9 cellular contexts compared by ENCODE assay signal in genomic region chr1:198497326-198498220, GRCh38. TPM values are rescaled to one million over a fixed set of nuclear protein-coding genes. Genes with fewer than 3 reads are reported as not detected.
DNase-seq lines count a peak whose midpoint lies in the region; ATAC-seq and TF ChIP-seq lines count a peak whose summit lies in the region.
"Had no signal": no experiment of that assay in that cellular context is flagged by ENCODE, and none has a peak within 500 bp of the region (broad histone marks: within the 10 kb centered on the region; RNA-seq: fewer than 3 reads in every experiment).

No MANE protein-coding gene starts in this region.

- peaks cover 7% of the 10 kb centered on the region for H3K4me1 Mint-ChIP-seq in GM23338

- POLR2A ChIA-PET in HEK293T (lab: Yijun Ruan, JAX) = no interaction called here

- H3K36me3 ChIP-seq in ACC112 (ENCODE audit: insufficient read depth, low read length) (no peaks in the 10 kb centered on the region), GM23338 (ENCODE audit: insufficient read depth) (no peaks in the 10 kb centered on the region)

- H4K20me1 ChIP-seq in GM23338 (replicated peaks; ENCODE audit: insufficient read depth) = no peaks in the 10 kb centered on the region

- no peaks in the 10 kb centered on the region for H3K27me3 Mint-ChIP-seq in GM23338 (ENCODE audit: insufficient read depth, low read depth, poor library complexity)
- H3K27me3 Mint-ChIP-seq: naive thymus-derived CD8-positive, alpha-beta T cell had no signal

- no peak for TF ChIP-seq CTCF in GM23338 (conservative IDR thresholded peaks at IDR 0.05; ENCODE audit: low read depth in 2 of 2)

- ATAC-seq in GM23338 (no peak), HG02798 (IDR thresholded peaks at IDR 0.05; ENCODE audit: poor library complexity, unreplicated experiment) (no peak)
- ATAC-seq: naive thymus-derived CD8-positive, alpha-beta T cell had no signal

- no peaks in the 10 kb centered on the region for H3K36me3 Mint-ChIP-seq in GM23338 (ENCODE audit: low read depth)

- H3K79me2 ChIP-seq in ACC112 (ENCODE audit: control insufficient read depth, insufficient read depth, low read length, unreplicated experiment) (no peaks in the 10 kb centered on the region), GM23338 (replicated peaks; ENCODE audit: insufficient read depth) (no peaks in the 10 kb centered on the region)

- H3K4me3 ChIP-seq in ACC112 (ENCODE audit: low read depth, low read length) (peak overlapping the region; percentile 31; the same call in 1 of the 2 replicates), GM23338 (no peak overlapping the region)

- H3K4me1 ChIP-seq in ACC112 (ENCODE audit: control insufficient read depth, insufficient read depth, low read length, unreplicated experiment) (peaks cover 40% of the 10 kb centered on the region), GM23338 (ENCODE audit: insufficient read depth) (no peaks in the 10 kb centered on the region)

- H2AFZ ChIP-seq in ACC112 (ENCODE audit: low read length, unreplicated experiment) (peak overlapping the region; percentile 64), GM23338 (peak overlapping the region; percentile 73; the same call in 1 of the 2 replicates)

- H3K27ac Mint-ChIP-seq in GM23338 = 0 out of 2 replicates have a peak overlapping the region, but pooled peaks have one; percentile 18

- H3K9me3 Mint-ChIP-seq in GM23338 = peaks cover 1% of the 10 kb centered on the region; the same call in 1 of the 3 replicates

- H3K9me2 ChIP-seq in GM23338 (ENCODE audit: insufficient read depth) = no peaks in the 10 kb centered on the region

- no peaks in the 10 kb centered on the region for H3F3A ChIP-seq in GM23338 (replicated peaks; ENCODE audit: low read depth)

- CTCF ChIA-PET in HEK293T (lab: Yijun Ruan, JAX) = no interaction called here

- H3K27me3 ChIP-seq in ACC112 (ENCODE audit: insufficient read depth, low read length) (no peaks in the 10 kb centered on the region), GM23338 (ENCODE audit: insufficient read depth) (no peaks in the 10 kb centered on the region)

- no peak overlapping the region for H3K4me2 ChIP-seq in GM23338

- H3K4me3 Mint-ChIP-seq in GM23338 = no peak overlapping the region

- H3K27ac ChIP-seq in ACC112 (ENCODE audit: low read depth, low read length) = peak overlapping the region; percentile 69
- no peak overlapping the region for H3K27ac ChIP-seq in GM23338 (ENCODE audit: low read depth)

- no peak for DNase-seq in GM23338 (ENCODE audit: low spot score)
- DNase-seq in SKM-1 treated with dmso at 0.1 percent for 144 hours (lab: John Stamatoyannopoulos, UW; ENCODE audit: unreplicated experiment) = peak; percentile 33
- peak; percentile 11 for DNase-seq in kidney glomerular epithelial cell (lab: John Stamatoyannopoulos, UW)
- no peak for DNase-seq in NCI-H187 (lab: John Stamatoyannopoulos, UW)
- no peak for DNase-seq in AML-193 (lab: John Stamatoyannopoulos, UW)
- DNase-seq in HEK293T (ENCODE audit: extremely low spot score) = no peak
- DNase-seq: naive thymus-derived CD8-positive, alpha-beta T cell had no signal

TF ChIP-seq in GM23338, 12 proteins besides CTCF, POLR2A, EP300 and RAD21 (continues in another document):
- TF ChIP-seq ZNF114 (CRISPR knock-in tag; IDR thresholded peaks at IDR 0.05) (no peak), POLR2AphosphoS5 (IDR thresholded peaks at IDR 0.05; ENCODE audit: low read depth) (no peak), NANOG (IDR thresholded peaks at IDR 0.05; ENCODE audit: borderline replicate concordance) (no peak), STAT1 (IDR thresholded peaks at IDR 0.05; ENCODE audit: unreplicated experiment) (no peak), EZH2 (IDR thresholded peaks at IDR 0.05; ENCODE audit: low read depth, unreplicated experiment) (no peak), REST (IDR thresholded peaks at IDR 0.05; ENCODE audit: unreplicated experiment) (no peak), ZNF331 (CRISPR knock-in tag; IDR thresholded peaks at IDR 0.05; ENCODE audit: low read depth) (no peak), JUNB (IDR thresholded peaks at IDR 0.05; ENCODE audit: unreplicated experiment) (no peak), CREB1 (CRISPR knock-in tag; IDR thresholded peaks at IDR 0.05; ENCODE audit: low read depth) (no peak), EZH2phosphoT487 (IDR thresholded peaks at IDR 0.05; ENCODE audit: unreplicated experiment) (no peak)

TF ChIP-seq in HEK293T, 16 proteins besides CTCF, POLR2A, EP300 and RAD21:
- no peak for TF ChIP-seq FOXK2 (IDR thresholded peaks at IDR 0.05)
- no peak for TF ChIP-seq ARNT (IDR thresholded peaks at IDR 0.05)
- TF ChIP-seq L3MBTL2 (conservative IDR thresholded peaks at IDR 0.05) = no peak
- TF ChIP-seq FOXM1 (IDR thresholded peaks at IDR 0.05; ENCODE audit: borderline replicate concordance) = no peak
- TF ChIP-seq TARDBP (IDR thresholded peaks at IDR 0.05) = no peak
- TF ChIP-seq ELF4 (IDR thresholded peaks at IDR 0.05) = no peak
- no peak for TF ChIP-seq SUZ12 (IDR thresholded peaks at IDR 0.05)
- no peak for TF ChIP-seq ZNF384 (IDR thresholded peaks at IDR 0.05)
- no peak for TF ChIP-seq SP1 (IDR thresholded peaks at IDR 0.05)

RNA-seq across cellular contexts. Expression of gene ATP6V1G3, which starts 42.9 kb away (rescaled TPM):
- not detected in 2 replicates for total RNA-seq in GM23338 (2014; rRNA removed; shearing (Covaris generic))
- polyA plus RNA-seq in GM23338 (2016; fragmentation: Nextera tagmentation; extraction: Ambion mirVana) = not detected in 2 replicates
- total RNA-seq: naive thymus-derived CD8-positive, alpha-beta T cell had no signal
- polyA plus RNA-seq: naive thymus-derived CD8-positive, alpha-beta T cell had no signal

Comparison
In these comparisons a context has a peak if more than half of its experiments do, and no peak if none do; other contexts are left out.
1. DNase-seq: peak in SKM-1 treated with dmso at 0.1 percent for 144 hours (single experiment) and kidney glomerular epithelial cell (single experiment); none in GM23338 (single experiment), NCI-H187 (0 of 2), AML-193 (0 of 2) and HEK293T (single experiment).